1 cellular context compared by ENCODE assay signal in genomic region chr3:62749657-62750056, GRCh38.
TF ChIP-seq lines count a peak whose summit lies in the region.

No MANE protein-coding gene starts in this region.

TF ChIP-seq in SK-N-SH treated with all-trans-retinoic acid at 6 μM for 48 hours, 23 proteins besides CTCF, POLR2A, EP300 and RAD21 (continued from another document):
- TF ChIP-seq ZC3H10 (CRISPR knock-in tag; IDR thresholded peaks at IDR 0.05) (no peak), ARNTL (CRISPR knock-in tag; IDR thresholded peaks at IDR 0.05; ENCODE audit: borderline replicate concordance, low read depth) (no peak)
